Comparison of ENCODE assay signal across 8 cellular contexts in genomic region chr22:42994917-42995562, GRCh38. TPM values are rescaled to one million over a fixed set of nuclear protein-coding genes. Genes with fewer than 3 reads are reported as not detected.
DNase-seq lines count a peak whose midpoint lies in the region; ATAC-seq and TF ChIP-seq lines count a peak whose summit lies in the region.

No MANE protein-coding gene starts in this region.

- no peak overlapping the region for H3K4me3 Mint-ChIP-seq in WTC11

- H3K9me3 ChIP-seq in heart right ventricle, result peaks cover 0 to 10% (median 0%) of the 10 kb centered on the region in 11 donors
- no peaks in the 10 kb centered on the region for H3K9me3 ChIP-seq in gastrocnemius medialis

- DNase-seq in HK-2 (ENCODE audit: unreplicated experiment), result peak; percentile 61
- no peak for DNase-seq in WTC11 (ENCODE audit: low spot score)
- DNase-seq in heart right ventricle, result peak in 1 of 2 donors; percentile 34
- DNase-seq in gastrocnemius medialis, result peak; percentile 55 to 64
- no peak for DNase-seq in stimulated activated CD4-positive, alpha-beta T cell treated with anti-CD3 and anti-CD28 coated beads, Interleukin-4, amount 100 ng/mL, for 4 hours
- DNase-seq in NCI-H2081 (lab: John Stamatoyannopoulos, UW), result no peak

- peaks cover 49% of the 10 kb centered on the region for H3K4me1 Mint-ChIP-seq in WTC11

- POLR2A ChIA-PET in WTC11 (lab: Charles Lee), result no interaction called here

- peaks cover 13% of the 10 kb centered on the region for H3K9me3 Mint-ChIP-seq in WTC11

- CTCF ChIA-PET in WTC11 (lab: Charles Lee), result interaction anchor here (0.6 to 1.3 kb wide), 3 partner anchors 94 to 175 kb away, joined by 3 read pairs; no protein-coding TSS in a partner anchor

- H3K27ac Mint-ChIP-seq in WTC11, result peak overlapping the region; percentile 76

- intact Hi-C loops in heart right ventricle (cut with DNase I) (loop anchor here in 1 of 10 donors (10.0 kb wide), 1 partner anchor 60 kb away; no protein-coding TSS in a partner anchor), gastrocnemius medialis (cut with DNase I; ENCODE audit: low total_unique reads) (no loop called here)

- peak overlapping the region in 4 of 10 donors; percentile 6 to 35 (median 18) for H3K4me3 ChIP-seq in heart right ventricle
- peak overlapping the region in 2 of 4 donors; percentile 5 to 26 for H3K4me3 ChIP-seq in gastrocnemius medialis

- no peaks in the 10 kb centered on the region for H3K36me3 ChIP-seq in heart right ventricle
- no peaks in the 10 kb centered on the region for H3K36me3 ChIP-seq in gastrocnemius medialis

- H3K4me1 ChIP-seq in heart right ventricle, result peaks cover 4 to 85% (median 54%) of the 10 kb centered on the region in 9 donors
- H3K4me1 ChIP-seq in gastrocnemius medialis, result peaks cover 48 to 63% of the 10 kb centered on the region in 2 donors

- peaks cover 16% of the 10 kb centered on the region for H3K36me3 Mint-ChIP-seq in WTC11

- 25 to 31% methylated on average over 9 of the region's 9 CpGs for WGBS in heart right ventricle, 2 donors

- in situ Hi-C loops in gastrocnemius medialis (cut with MboI; ENCODE audit: low sequenced_read_pairs in 4 of 4), result no loop called here

- no peaks in the 10 kb centered on the region for H3K27me3 Mint-ChIP-seq in WTC11 (ENCODE audit: low read depth)

- no peak for TF ChIP-seq POLR2A in gastrocnemius medialis (IDR thresholded peaks at IDR 0.05)

- H3K27ac ChIP-seq in heart right ventricle (peak overlapping the region in 9 of 10 donors; percentile 46 to 91 (median 64)), gastrocnemius medialis (peak overlapping the region; percentile 39 to 71 (median 55))

- ATAC-seq in WTC11 (no peak), heart right ventricle (peak; percentile 67 to 82 (median 76)), gastrocnemius medialis (peak; percentile 79 to 89), HG02840 (IDR thresholded peaks at IDR 0.05; ENCODE audit: low FRiP score, unreplicated experiment) (no peak), GM21723 (IDR thresholded peaks at IDR 0.05; ENCODE audit: unreplicated experiment) (no peak)

- no peak for TF ChIP-seq CTCF in WTC11 (IDR thresholded peaks at IDR 0.05)
- TF ChIP-seq CTCF in heart right ventricle (IDR thresholded peaks at IDR 0.05), result peak in 1 of 9 donors; percentile 5
- TF ChIP-seq CTCF in gastrocnemius medialis (IDR thresholded peaks at IDR 0.05 in 4 of 5, conservative IDR thresholded peaks at IDR 0.05 in 1 of 5), result no peak

- no peaks in the 10 kb centered on the region for H3K27me3 ChIP-seq in heart right ventricle
- no peaks in the 10 kb centered on the region for H3K27me3 ChIP-seq in gastrocnemius medialis

TF ChIP-seq in WTC11, 78 proteins besides CTCF, POLR2A, EP300 and RAD21:
- TF ChIP-seq ZNF532 (CRISPR knock-in tag; IDR thresholded peaks at IDR 0.05; ENCODE audit: borderline replicate concordance), result no peak
- TF ChIP-seq GABPB1 (CRISPR knock-in tag; IDR thresholded peaks at IDR 0.05), result peak; percentile 58

RNA-seq across cellular contexts. Expression of gene PACSIN2, which starts 19.9 kb away (rescaled TPM):
- total RNA-seq in WTC11 (2021), result 64.1 to 70.5 TPM (median 69.0 TPM) in 3 replicates
- total RNA-seq in heart right ventricle, result 10 to 100 TPM; 45.0 to 69.7 (median 57.8) TPM
- polyA plus RNA-seq in heart right ventricle, result 10 to 100 TPM; 24.3 to 41.7 TPM
- total RNA-seq in gastrocnemius medialis, result 10 to 100 TPM; 37.3 to 45.9 (median 39.8) TPM

Comparison
In these comparisons a context has a peak if more than half of its experiments do, and no peak if none do; other contexts are left out.
1. DNase-seq: peak in HK-2 (single experiment) and gastrocnemius medialis (2 of 2); none in WTC11 (single experiment), stimulated activated CD4-positive, alpha-beta T cell treated with anti-CD3 and anti-CD28 coated beads, Interleukin-4, amount 100 ng/mL, for 4 hours (0 of 2) and NCI-H2081 (0 of 2).
2. ATAC-seq: peak in heart right ventricle (8 of 8) and gastrocnemius medialis (2 of 2); none in WTC11 (single experiment), HG02840 (single experiment) and GM21723 (single experiment).